Comparison of ENCODE assay signal across 8 cellular contexts in genomic region chr5:80254767-80255424, GRCh38. TPM values are rescaled to one million over a fixed set of nuclear protein-coding genes. Genes with fewer than 3 reads are reported as not detected.
DNase-seq lines count a peak whose midpoint lies in the region; ATAC-seq and TF ChIP-seq lines count a peak whose summit lies in the region.

No MANE protein-coding gene starts in this region.

- 2% methylated on average over 22 of the region's 22 CpGs for WGBS in HUES64

- peak overlapping the region; percentile 83 for H3K4me3 Mint-ChIP-seq in activated naive CD4-positive, alpha-beta T cell treated with anti-CD3 and anti-CD28 coated beads, Interleukin-2, amount 10 ng/mL, durations not matched to agents 7 days and 5 days
- H3K4me3 Mint-ChIP-seq in glutamatergic neuron (ENCODE audit: unreplicated experiment) (peak overlapping the region; percentile 88), osteocyte (ENCODE audit: unreplicated experiment) (peak overlapping the region; percentile 81)

- H3K27ac Mint-ChIP-seq in activated naive CD4-positive, alpha-beta T cell treated with anti-CD3 and anti-CD28 coated beads, Interleukin-2, amount 10 ng/mL, durations not matched to agents 7 days and 5 days, result peak overlapping the region; percentile 88
- H3K27ac Mint-ChIP-seq in glutamatergic neuron (ENCODE audit: unreplicated experiment) (peak overlapping the region; percentile 34), osteocyte (ENCODE audit: unreplicated experiment) (peak overlapping the region; percentile 82)

- CTCF ChIA-PET in activated naive CD4-positive, alpha-beta T cell treated with anti-CD3 and anti-CD28 coated beads, Interleukin-2, amount 10 ng/mL, durations not matched to agents 7 days and 5 days (lab: Charles Lee), result interaction anchor here (0.8 to 3.0 kb wide), 8 partner anchors 38 to 163 kb away, joined by 3 to 18 read pairs (median 4); no protein-coding TSS in a partner anchor

- no peaks in the 10 kb centered on the region for H3K27me3 ChIP-seq in HUES64 (ENCODE audit: insufficient read depth, low read length)

- no peaks in the 10 kb centered on the region for H3K9me3 Mint-ChIP-seq in activated naive CD4-positive, alpha-beta T cell treated with anti-CD3 and anti-CD28 coated beads, Interleukin-2, amount 10 ng/mL, durations not matched to agents 7 days and 5 days
- H3K9me3 Mint-ChIP-seq in glutamatergic neuron (ENCODE audit: unreplicated experiment), result peaks cover 9% of the 10 kb centered on the region
- H3K9me3 Mint-ChIP-seq in osteocyte (ENCODE audit: unreplicated experiment), result no peaks in the 10 kb centered on the region

- H3K4me1 Mint-ChIP-seq in activated naive CD4-positive, alpha-beta T cell treated with anti-CD3 and anti-CD28 coated beads, Interleukin-2, amount 10 ng/mL, durations not matched to agents 7 days and 5 days, result peaks cover 56% of the 10 kb centered on the region
- peaks cover 23% of the 10 kb centered on the region for H3K4me1 Mint-ChIP-seq in glutamatergic neuron (ENCODE audit: low read depth, unreplicated experiment)
- peaks cover 41% of the 10 kb centered on the region for H3K4me1 Mint-ChIP-seq in osteocyte (ENCODE audit: unreplicated experiment)

- H3K4me3 ChIP-seq in HUES64 (ENCODE audit: low read length), result peak overlapping the region; percentile 83

- no peaks in the 10 kb centered on the region for H3K27me3 Mint-ChIP-seq in activated naive CD4-positive, alpha-beta T cell treated with anti-CD3 and anti-CD28 coated beads, Interleukin-2, amount 10 ng/mL, durations not matched to agents 7 days and 5 days
- H3K27me3 Mint-ChIP-seq in glutamatergic neuron (ENCODE audit: unreplicated experiment) (peaks cover 5% of the 10 kb centered on the region), osteocyte (ENCODE audit: unreplicated experiment) (no peaks in the 10 kb centered on the region)

- ATAC-seq in GM18520 (IDR thresholded peaks at IDR 0.05; ENCODE audit: unreplicated experiment) (no peak), GM18867 (IDR thresholded peaks at IDR 0.05; ENCODE audit: unreplicated experiment) (no peak)

- TF ChIP-seq CTCF in glutamatergic neuron (IDR thresholded peaks at IDR 0.05; ENCODE audit: partially characterized antibody, unreplicated experiment) (no peak), osteocyte (IDR thresholded peaks at IDR 0.05) (no peak)

- H3K9me3 ChIP-seq in ES-I3 (ENCODE audit: control insufficient read depth, insufficient read depth, low read length) (no peaks in the 10 kb centered on the region), HUES64 (ENCODE audit: insufficient read depth, low read depth, low read length) (no peaks in the 10 kb centered on the region)

- H3K9ac ChIP-seq in ES-I3 (ENCODE audit: low read depth, low read length) (peak overlapping the region; percentile 95), HUES64 (ENCODE audit: low read depth, low read length) (peak overlapping the region; percentile 66)

- H3K36me3 ChIP-seq in ES-I3 (ENCODE audit: insufficient read depth, low read length), result no peaks in the 10 kb centered on the region
- H3K36me3 ChIP-seq in HUES64 (ENCODE audit: insufficient read depth, low read length), result 0 out of 2 replicates have a peak, but pooled peaks cover 3% of the 10 kb centered on the region

- H3K4me1 ChIP-seq in ES-I3 (ENCODE audit: insufficient read depth, low read length) (peaks cover 30% of the 10 kb centered on the region), HUES64 (ENCODE audit: insufficient read depth, low read length) (peaks cover 41% of the 10 kb centered on the region)

- DNase-seq in activated naive CD4-positive, alpha-beta T cell treated with anti-CD3 and anti-CD28 coated beads, Interleukin-2, amount 10 ng/mL, durations not matched to agents 7 days and 5 days, result peak; percentile 50
- DNase-seq in glutamatergic neuron (no peak), osteocyte (ENCODE audit: extremely low spot score, unreplicated experiment) (no peak), NCI-H226 (no peak)

- no peak overlapping the region for H3K27ac ChIP-seq in HUES64 (ENCODE audit: low read depth, low read length)

- peaks cover 54% of the 10 kb centered on the region for H3K36me3 Mint-ChIP-seq in activated naive CD4-positive, alpha-beta T cell treated with anti-CD3 and anti-CD28 coated beads, Interleukin-2, amount 10 ng/mL, durations not matched to agents 7 days and 5 days
- no peaks in the 10 kb centered on the region for H3K36me3 Mint-ChIP-seq in glutamatergic neuron (ENCODE audit: unreplicated experiment)
- no peaks in the 10 kb centered on the region for H3K36me3 Mint-ChIP-seq in osteocyte (ENCODE audit: unreplicated experiment)

RNA-seq across cellular contexts. Expression of gene SERINC5, which starts 1.0 kb away (rescaled TPM):
- polyA plus RNA-seq in HUES64 (2013, experiment 1 of 2), result 33.9 TPM
- polyA plus RNA-seq in HUES64 (2013, experiment 2 of 2), result 37.5 TPM
- 15.1 TPM for total RNA-seq in glutamatergic neuron (ENCODE audit: unreplicated experiment)
- total RNA-seq in osteocyte, result 40.6 and 43.2 TPM in 2 replicates

Comparison
In these comparisons a context has a peak if more than half of its experiments do, and no peak if none do; other contexts are left out.
1. H3K27ac Mint-ChIP-seq: peak in every context shown above with its lines; median percentile 88 in activated naive CD4-positive, alpha-beta T cell treated with anti-CD3 and anti-CD28 coated beads, Interleukin-2, amount 10 ng/mL, durations not matched to agents 7 days and 5 days; 82 in osteocyte; 34 in glutamatergic neuron.